In genomic region chr10:850093-850492, GRCh38 we compare ENCODE assay signal across 18 cellular contexts.
DNase-seq lines count a peak whose midpoint lies in the region; ATAC-seq and TF ChIP-seq lines count a peak whose summit lies in the region.
"Had no signal": no experiment of that assay in that cellular context is flagged by ENCODE, and none has a peak within 500 bp of the region (broad histone marks: within the 10 kb centered on the region; RNA-seq: fewer than 3 reads in every experiment).

No MANE protein-coding gene starts in this region.

- no peaks in the 10 kb centered on the region for H3K27me3 Mint-ChIP-seq in stimulated activated naive CD8-positive, alpha-beta T cell treated with anti-CD3 and anti-CD28 coated beads, Interleukin-15, Interleukin-2, amounts not matched to agents 100 ng/mL and 50 ng/mL, for 24 hours
- no peaks in the 10 kb centered on the region for H3K27me3 Mint-ChIP-seq in activated B cell treated with CpG ODN at 0.5 μM for 24 hours
- H3K27me3 Mint-ChIP-seq in endothelial cell (ENCODE audit: unreplicated experiment) = no peaks in the 10 kb centered on the region
- peaks cover 2 to 3% (median 2%) of the 10 kb centered on the region in 3 donors for H3K27me3 Mint-ChIP-seq in immature natural killer cell (ENCODE audit: low read depth in 3 of 3)
- no peaks in the 10 kb centered on the region for H3K27me3 Mint-ChIP-seq in activated T-helper 17 cell treated with anti-CD3 and anti-CD28 coated beads, Interleukin-2, amount 50 U/mL, for 72 hours
- H3K27me3 Mint-ChIP-seq: CD4-positive, CD25-positive, alpha-beta regulatory T cell had no signal

- no peak for TF ChIP-seq CTCF in activated B cell treated with CpG ODN at 0.5 μM for 24 hours (IDR thresholded peaks at IDR 0.05)
- no peak for TF ChIP-seq CTCF in endothelial cell (IDR thresholded peaks at IDR 0.05; ENCODE audit: unreplicated experiment)

- H3K36me3 Mint-ChIP-seq in stimulated activated naive CD8-positive, alpha-beta T cell treated with anti-CD3 and anti-CD28 coated beads, Interleukin-15, Interleukin-2, amounts not matched to agents 100 ng/mL and 50 ng/mL, for 24 hours (ENCODE audit: low read depth) = peaks cover 83% of the 10 kb centered on the region
- H3K36me3 Mint-ChIP-seq in activated B cell treated with CpG ODN at 0.5 μM for 24 hours (ENCODE audit: low read depth) (peaks cover 76% of the 10 kb centered on the region), endothelial cell (ENCODE audit: low read depth, unreplicated experiment) (peaks cover 73% of the 10 kb centered on the region), immature natural killer cell (peaks cover 21 to 38% (median 32%) of the 10 kb centered on the region in 3 donors)
- H3K36me3 Mint-ChIP-seq in activated T-helper 17 cell treated with anti-CD3 and anti-CD28 coated beads, Interleukin-2, amount 50 U/mL, for 72 hours (ENCODE audit: low read depth) = peaks cover 100% of the 10 kb centered on the region

- DNase-seq in stimulated activated naive CD8-positive, alpha-beta T cell treated with anti-CD3 and anti-CD28 coated beads, Interleukin-15, Interleukin-2, amounts not matched to agents 100 U/mL and 50 U/mL, for 24 hours = no peak
- no peak for DNase-seq in activated B cell treated with CpG ODN at 0.5 μM for 24 hours
- no peak for DNase-seq in endothelial cell (ENCODE audit: low spot score)
- no peak for DNase-seq in immature natural killer cell
- DNase-seq: 8988T; ACHN; Caco-2; CD4-positive, CD25-positive, alpha-beta regulatory T cell; CD8-positive, alpha-beta T cell; DMS153; DND-41; GM23248; H7; HCEC 1CT had no signal

- no peak for ATAC-seq in stimulated activated naive CD8-positive, alpha-beta T cell treated with anti-CD3 and anti-CD28 coated beads, Interleukin-15, Interleukin-2, amounts not matched to agents 100 U/mL and 50 U/mL, for 24 hours
- no peak for ATAC-seq in activated B cell treated with CpG ODN at 0.5 μM for 24 hours (ENCODE audit: low read depth)
- no peak for ATAC-seq in GM21619 (IDR thresholded peaks at IDR 0.05; ENCODE audit: unreplicated experiment)
- ATAC-seq in activated T-helper 17 cell treated with anti-CD3 and anti-CD28 coated beads, Interleukin-2, amount 50 U/mL, for 72 hours (replicated peaks) = no peak
- ATAC-seq: A549; CD8-positive, alpha-beta T cell had no signal

- H3K4me3 Mint-ChIP-seq in stimulated activated naive CD8-positive, alpha-beta T cell treated with anti-CD3 and anti-CD28 coated beads, Interleukin-15, Interleukin-2, amounts not matched to agents 100 ng/mL and 50 ng/mL, for 24 hours = no peak overlapping the region
- H3K4me3 Mint-ChIP-seq in activated B cell treated with CpG ODN at 0.5 μM for 24 hours (no peak overlapping the region), endothelial cell (ENCODE audit: unreplicated experiment) (peak overlapping the region; percentile 43), immature natural killer cell (no peak overlapping the region)
- no peak overlapping the region for H3K4me3 Mint-ChIP-seq in activated T-helper 17 cell treated with anti-CD3 and anti-CD28 coated beads, Interleukin-2, amount 50 U/mL, for 72 hours
- H3K4me3 Mint-ChIP-seq: CD8-positive, alpha-beta T cell had no signal

- peaks cover 3% of the 10 kb centered on the region for H3K9me3 Mint-ChIP-seq in stimulated activated naive CD8-positive, alpha-beta T cell treated with anti-CD3 and anti-CD28 coated beads, Interleukin-15, Interleukin-2, amounts not matched to agents 100 ng/mL and 50 ng/mL, for 24 hours
- H3K9me3 Mint-ChIP-seq in activated B cell treated with CpG ODN at 0.5 μM for 24 hours = peaks cover 2% of the 10 kb centered on the region
- H3K9me3 Mint-ChIP-seq in endothelial cell (ENCODE audit: unreplicated experiment) = no peaks in the 10 kb centered on the region
- H3K9me3 Mint-ChIP-seq in immature natural killer cell = peaks cover 1 to 10% (median 3%) of the 10 kb centered on the region in 6 donors
- H3K9me3 Mint-ChIP-seq in activated T-helper 17 cell treated with anti-CD3 and anti-CD28 coated beads, Interleukin-2, amount 50 U/mL, for 72 hours = no peaks in the 10 kb centered on the region

- intact Hi-C loops in activated B cell treated with CpG ODN at 0.5 μM for 24 hours (cut with micrococcal nuclease) = loop anchor here (5.0 kb wide), 1 partner anchor 197 kb away; the partner anchor contains the start of gene IDI1

- POLR2A ChIA-PET in activated B cell treated with CpG ODN at 0.5 μM for 24 hours (lab: Charles Lee) = no interaction called here

- H3K4me1 Mint-ChIP-seq in stimulated activated naive CD8-positive, alpha-beta T cell treated with anti-CD3 and anti-CD28 coated beads, Interleukin-15, Interleukin-2, amounts not matched to agents 100 ng/mL and 50 ng/mL, for 24 hours (ENCODE audit: low read depth) = peaks cover 59% of the 10 kb centered on the region
- H3K4me1 Mint-ChIP-seq in activated B cell treated with CpG ODN at 0.5 μM for 24 hours (peaks cover 72% of the 10 kb centered on the region), endothelial cell (ENCODE audit: unreplicated experiment) (peaks cover 24% of the 10 kb centered on the region), immature natural killer cell (peaks cover 48 to 89% of the 10 kb centered on the region in 2 donors)
- H3K4me1 Mint-ChIP-seq in activated T-helper 17 cell treated with anti-CD3 and anti-CD28 coated beads, Interleukin-2, amount 50 U/mL, for 72 hours = peaks cover 31% of the 10 kb centered on the region

- H3K27ac Mint-ChIP-seq in stimulated activated naive CD8-positive, alpha-beta T cell treated with anti-CD3 and anti-CD28 coated beads, Interleukin-15, Interleukin-2, amounts not matched to agents 100 ng/mL and 50 ng/mL, for 24 hours = peak overlapping the region; percentile 17
- peak overlapping the region; percentile 69 for H3K27ac Mint-ChIP-seq in activated B cell treated with CpG ODN at 0.5 μM for 24 hours
- peak overlapping the region; percentile 31 for H3K27ac Mint-ChIP-seq in endothelial cell (ENCODE audit: unreplicated experiment)
- H3K27ac Mint-ChIP-seq in immature natural killer cell = no peak overlapping the region
- H3K27ac Mint-ChIP-seq in activated T-helper 17 cell treated with anti-CD3 and anti-CD28 coated beads, Interleukin-2, amount 50 U/mL, for 72 hours = no peak overlapping the region
- H3K27ac Mint-ChIP-seq: CD4-positive, CD25-positive, alpha-beta regulatory T cell; CD8-positive, alpha-beta T cell had no signal

- CTCF ChIA-PET in activated B cell treated with CpG ODN at 0.5 μM for 24 hours (lab: Charles Lee) = no interaction called here

Comparison
In these comparisons a context has a peak if more than half of its experiments do, and no peak if none do; other contexts are left out.
1. H3K27ac Mint-ChIP-seq: peak in stimulated activated naive CD8-positive, alpha-beta T cell treated with anti-CD3 and anti-CD28 coated beads, Interleukin-15, Interleukin-2, amounts not matched to agents 100 ng/mL and 50 ng/mL, for 24 hours (single experiment), activated B cell treated with CpG ODN at 0.5 μM for 24 hours (single experiment) and endothelial cell (single experiment); none in immature natural killer cell (0 of 6) and activated T-helper 17 cell treated with anti-CD3 and anti-CD28 coated beads, Interleukin-2, amount 50 U/mL, for 72 hours (single experiment).